In genomic region chr10:90579602-90580242, GRCh38 we compare ENCODE assay signal across 15 cellular contexts.
DNase-seq lines count a peak whose midpoint lies in the region; ATAC-seq, FAIRE-seq and TF ChIP-seq lines count a peak whose summit lies in the region.
"Had no signal": no experiment of that assay in that cellular context is flagged by ENCODE, and none has a peak within 500 bp of the region (broad histone marks: within the 10 kb centered on the region; RNA-seq: fewer than 3 reads in every experiment).

No MANE protein-coding gene starts in this region.

- H3K27me3 ChIP-seq in BJ (ENCODE audit: control insufficient read depth, insufficient read depth, low read length), result no peaks in the 10 kb centered on the region
- H3K27me3 ChIP-seq in kidney epithelial cell (ENCODE audit: control insufficient read depth, insufficient read depth, low read length), result no peaks in the 10 kb centered on the region
- H3K27me3 ChIP-seq: suprapubic skin had no signal

- POLR2A ChIA-PET in BJ (lab: Charles Lee), result interaction anchor here (0.6 kb wide), 1 partner anchor 188 kb away, joined by 3 read pairs; no protein-coding TSS in a partner anchor

- CTCF ChIA-PET in BJ (lab: Yijun Ruan, JAX), result interaction anchor here (0.6 to 1.4 kb wide), 2 partner anchors 209 to 291 kb away, joined by 3 to 4 read pairs; no protein-coding TSS in a partner anchor

- no peak for FAIRE-seq in frontal cortex (lab: Jason Lieb, UNC)

- intact Hi-C loops in left cardiac atrium (cut with DNase I), result no loop called here

- peak; percentile 37 for TF ChIP-seq CTCF in BJ (IDR thresholded peaks at IDR 0.05; ENCODE audit: insufficient read depth, low read depth, low read length)
- TF ChIP-seq CTCF in astrocyte of the cerebellum (IDR thresholded peaks at IDR 0.05; ENCODE audit: low read depth, low read length, missing control alignments), result peak; percentile 25
- TF ChIP-seq CTCF in kidney epithelial cell (IDR thresholded peaks at IDR 0.05; ENCODE audit: insufficient read depth, low read length, poor library complexity, severe bottlenecking), result peak; percentile 20

- H3K36me3 ChIP-seq in BJ (ENCODE audit: control insufficient read depth, insufficient read depth, low read length) (no peaks in the 10 kb centered on the region), kidney epithelial cell (ENCODE audit: control insufficient read depth, insufficient read depth, low read length) (no peaks in the 10 kb centered on the region)
- H3K36me3 ChIP-seq: suprapubic skin had no signal

- DNase-seq in BJ (ENCODE audit: low read depth) (no peak), HuH-7 (ENCODE audit: low spot score) (peak; percentile 1), astrocyte of the cerebellum (ENCODE audit: low read depth) (peak; percentile 37), kidney epithelial cell (ENCODE audit: low read depth) (no peak), anterior cingulate cortex (lab: John Stamatoyannopoulos, UW) (no peak), left cardiac atrium (no peak), frontal cortex (ENCODE audit: low spot score in 2 of 2) (no peak)
- DNase-seq: activated CD8-positive, alpha-beta T cell treated with anti-CD3 and anti-CD28 coated beads for 36 hours; activated naive CD8-positive, alpha-beta T cell treated with anti-CD3 and anti-CD28 coated beads, Interleukin-2, amount 10 ng/mL, durations not matched to agents 7 days and 5 days; CD8-positive, alpha-beta memory T cell; NCI-H1436; SHP77; stimulated activated CD4-positive, alpha-beta T cell treated with anti-CD3 and anti-CD28 coated beads, Interleukin-1b, Interleukin-23, amount 100 ng/mL, for 48 hours had no signal

- in situ Hi-C loops in astrocyte of the cerebellum (cut with HindIII; ENCODE audit: low sequenced_read_pairs), result loop anchor here (25.0 kb wide), 1 partner anchor 1167 kb away; the partner anchor contains the start of gene IFIT5

- ATAC-seq in left cardiac atrium, result no peak
- ATAC-seq in GM18873 (IDR thresholded peaks at IDR 0.05; ENCODE audit: low FRiP score, unreplicated experiment), result no peak
- ATAC-seq: activated CD8-positive, alpha-beta T cell treated with anti-CD3 and anti-CD28 coated beads for 36 hours had no signal

- H3K4me3 ChIP-seq in BJ (ENCODE audit: low read depth, low read length) (no peak overlapping the region), astrocyte of the cerebellum (ENCODE audit: low read depth, low read length) (no peak overlapping the region), kidney epithelial cell (ENCODE audit: low read depth, low read length) (no peak overlapping the region)
- H3K4me3 ChIP-seq: suprapubic skin had no signal

Comparison
In these comparisons a context has a peak if more than half of its experiments do, and no peak if none do; other contexts are left out.
1. DNase-seq: peak in HuH-7 (single experiment) and astrocyte of the cerebellum (single experiment); none in BJ (single experiment), kidney epithelial cell (single experiment), anterior cingulate cortex (0 of 58), left cardiac atrium (single experiment) and frontal cortex (0 of 2).
2. Peak in every context shown above with its lines, with median percentiles within 50 percentile points of each other: CTCF ChIP-seq.